In genomic region chr12:90987101-90987500, GRCh38 we compare ENCODE assay signal across 22 cellular contexts. TPM values are rescaled to one million over a fixed set of nuclear protein-coding genes. Genes with fewer than 3 reads are reported as not detected.
"Had no signal": no experiment of that assay in that cellular context is flagged by ENCODE, and none has a peak within 500 bp of the region (broad histone marks: within the 10 kb centered on the region; RNA-seq: fewer than 3 reads in every experiment).

No MANE protein-coding gene starts in this region.

- H3K4me3 ChIP-seq: lower lobe of right lung, skin epidermis, testis, upper lobe of right lung had no signal

- DNase-seq: activated CD4-positive, alpha-beta memory T cell treated with anti-CD3 and anti-CD28 coated beads for 36 hours; activated gamma-delta T cell; activated naive CD8-positive, alpha-beta T cell treated with anti-CD3 and anti-CD28 coated beads for 36 hours; activated T-cell treated with anti-CD3 and anti-CD28 coated beads, Interleukin-2, amount 50 U/mL, for 4 hours; anterior cingulate cortex; caudate nucleus; effector memory CD8-positive, alpha-beta T cell; hippocampal formation; left cardiac atrium; lower lobe of right lung; midbrain; naive thymus-derived CD4-positive, alpha-beta T cell; retina; stimulated activated CD4-positive, alpha-beta T cell treated with anti-CD3 and anti-CD28 coated beads, Interleukin-4, amount 100 ng/mL, for 4 hours; stimulated activated naive CD8-positive, alpha-beta T cell treated with anti-CD3 and anti-CD28 coated beads, Interleukin-15, amount 100 ng/mL, for 72 hours; T-helper 9 cell; testis; upper lobe of right lung had no signal

- H3K36me3 ChIP-seq: lower lobe of right lung, upper lobe of right lung had no signal

- H3K4me1 ChIP-seq: lower lobe of right lung, parathyroid adenoma, testis, upper lobe of right lung had no signal

- H3K9me3 ChIP-seq: lower lobe of right lung, testis, upper lobe of right lung had no signal

- H3K27me3 ChIP-seq: testis, upper lobe of right lung had no signal

- H3K27ac ChIP-seq: epithelial cell of prostate, lower lobe of right lung, parathyroid adenoma, skin epidermis, testis, upper lobe of right lung, VCaP had no signal

RNA-seq across cellular contexts. Expression of gene EPYC, which starts 17.7 kb away (rescaled TPM):
- total RNA-seq: activated CD4-positive, alpha-beta memory T cell treated with anti-CD3 and anti-CD28 coated beads for 36 hours; activated naive CD8-positive, alpha-beta T cell treated with anti-CD3 and anti-CD28 coated beads for 36 hours; activated T-cell treated with anti-CD3 and anti-CD28 coated beads, Interleukin-2, amount 50 U/mL, for 4 hours; left cardiac atrium; lower lobe of right lung; naive thymus-derived CD4-positive, alpha-beta T cell; testis; upper lobe of right lung had no signal
- polyA plus RNA-seq: naive thymus-derived CD4-positive, alpha-beta T cell had no signal

RNA-seq across cellular contexts. Expression of gene CCER1, which starts 32.1 kb away (rescaled TPM):
- total RNA-seq: activated CD4-positive, alpha-beta memory T cell treated with anti-CD3 and anti-CD28 coated beads for 36 hours; activated naive CD8-positive, alpha-beta T cell treated with anti-CD3 and anti-CD28 coated beads for 36 hours; activated T-cell treated with anti-CD3 and anti-CD28 coated beads, Interleukin-2, amount 50 U/mL, for 4 hours; left cardiac atrium; lower lobe of right lung; naive thymus-derived CD4-positive, alpha-beta T cell; upper lobe of right lung had no signal
- polyA plus RNA-seq: naive thymus-derived CD4-positive, alpha-beta T cell had no signal
